Comparison of ENCODE assay signal across 11 cellular contexts in the genomic region with DNA sequence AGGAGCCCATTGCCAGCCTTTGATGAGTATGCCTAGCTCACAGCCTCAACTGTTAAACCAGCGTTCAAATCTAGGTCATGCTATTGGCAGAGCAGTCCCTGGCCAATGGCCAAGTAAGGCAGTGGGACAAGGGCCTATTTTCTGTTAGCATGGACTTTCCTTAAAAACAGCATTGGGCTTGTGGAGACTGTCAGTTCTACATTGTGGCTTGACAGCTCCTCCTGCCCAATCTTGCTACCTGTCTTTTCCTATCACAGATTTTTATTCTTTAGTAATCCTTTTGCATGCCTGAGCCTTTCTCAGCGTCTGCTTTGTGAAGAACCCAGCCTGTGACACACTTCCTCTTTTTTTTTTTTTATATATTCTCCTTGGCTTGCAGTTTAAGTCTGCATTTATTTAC. TPM values are rescaled to one million over a fixed set of nuclear protein-coding genes. Genes with fewer than 3 reads are reported as not detected.
DNase-seq lines count a peak whose midpoint lies in the region; TF ChIP-seq lines count a peak whose summit lies in the region.
"Had no signal": no experiment of that assay in that cellular context is flagged by ENCODE, and none has a peak within 500 bp of the region (broad histone marks: within the 10 kb centered on the region; RNA-seq: fewer than 3 reads in every experiment).

No MANE protein-coding gene starts in this region.

- peak overlapping the region; percentile 15 for H3K4me2 ChIP-seq in SU-DHL-6 (ENCODE audit: low read depth, low read length, poor library complexity, severe bottlenecking)
- H3K4me2 ChIP-seq in fibroblast of lung (ENCODE audit: extremely low read depth, insufficient read depth, low read length) = no peak overlapping the region

- H3K4me1 ChIP-seq in fibroblast of lung (ENCODE audit: control insufficient read depth, extremely low read depth, insufficient read depth, low read length) = no peaks in the 10 kb centered on the region

- H3K9me3 ChIP-seq in SU-DHL-6 (ENCODE audit: insufficient read depth, low read length) (no peaks in the 10 kb centered on the region), fibroblast of lung (ENCODE audit: control insufficient read depth, insufficient read depth, low read depth, low read length) (no peaks in the 10 kb centered on the region)

- H3K36me3 Mint-ChIP-seq in mesothelial cell of epicardium = peaks cover 62% of the 10 kb centered on the region

- DNase-seq in ELR (ENCODE audit: low read depth) (peak; percentile 8), fibroblast of lung (ENCODE audit: low read depth in 2 of 2) (peak; percentile 35 to 57), nucleus accumbens (lab: John Stamatoyannopoulos, UW) (peak in 40 of 56 donors; percentile 3 to 78 (median 33)), mesothelial cell of epicardium (ENCODE audit: low spot score in 2 of 2, unreplicated experiment in 2 of 2) (no peak), DMS153 (lab: John Stamatoyannopoulos, UW) (no peak), GM20000 (ENCODE audit: low spot score) (no peak)
- DNase-seq in activated CD4-positive, alpha-beta T cell treated with anti-CD3 and anti-CD28 coated beads, Interleukin-2, amount 50 U/mL, for 4 hours = no peak
- DNase-seq: activated CD4-positive, CD25-positive, alpha-beta regulatory T cell treated with anti-CD3 and anti-CD28 coated beads, Interleukin-2, amount 50 U/mL, for 72 hours; NCI-H1930 had no signal

- no peak overlapping the region for H3K4me3 Mint-ChIP-seq in mesothelial cell of epicardium

- H3K36me3 ChIP-seq in SU-DHL-6 (ENCODE audit: low read length) (peaks cover 10% of the 10 kb centered on the region; the same call in 1 of the 2 replicates), fibroblast of lung (ENCODE audit: control insufficient read depth, insufficient read depth, low read length) (peaks cover 4% of the 10 kb centered on the region)

- no peaks in the 10 kb centered on the region for H3K27me3 Mint-ChIP-seq in mesothelial cell of epicardium (ENCODE audit: low read depth)

- no peaks in the 10 kb centered on the region for H4K20me1 ChIP-seq in SU-DHL-6 (ENCODE audit: low read depth, low read length)
- H4K20me1 ChIP-seq in fibroblast of lung (ENCODE audit: control insufficient read depth, extremely low read depth, insufficient read depth, low read length) = no peaks in the 10 kb centered on the region

- H3K4me3 ChIP-seq in SU-DHL-6 (ENCODE audit: insufficient read depth, low read length, poor library complexity, severe bottlenecking) (no peak overlapping the region), fibroblast of lung (replicated peaks in 1 of 4; ENCODE audit: control extremely low read depth in 1 of 4, insufficient read depth in 1 of 4, low read depth in 3 of 4, low read length in 4 of 4) (no peak overlapping the region)
- H3K4me3 ChIP-seq: tibial nerve had no signal

- H3K9me2 ChIP-seq in SU-DHL-6 (replicated peaks; ENCODE audit: insufficient read depth, low read length) = no peaks in the 10 kb centered on the region

- peak overlapping the region; percentile 31 for H3K27ac ChIP-seq in SU-DHL-6 (ENCODE audit: low read depth, low read length)
- no peak overlapping the region for H3K27ac ChIP-seq in fibroblast of lung (ENCODE audit: insufficient read depth, low read length)
- H3K27ac ChIP-seq: tibial nerve had no signal

- no peaks in the 10 kb centered on the region for H3K27me3 ChIP-seq in SU-DHL-6 (ENCODE audit: low read length)
- no peaks in the 10 kb centered on the region for H3K27me3 ChIP-seq in fibroblast of lung (ENCODE audit: control insufficient read depth, insufficient read depth, low read length)
- H3K27me3 ChIP-seq: tibial nerve had no signal

- H3K27ac Mint-ChIP-seq in mesothelial cell of epicardium = no peak overlapping the region

- H2AFZ ChIP-seq in SU-DHL-6 (ENCODE audit: low read depth, low read length, severe bottlenecking) (peak overlapping the region; percentile 9), fibroblast of lung (ENCODE audit: low read length) (no peak overlapping the region)

- H3K4me1 Mint-ChIP-seq in mesothelial cell of epicardium = peaks cover 17% of the 10 kb centered on the region

- H3K9ac ChIP-seq in SU-DHL-6 (ENCODE audit: low read length) = 0 out of 2 replicates have a peak overlapping the region, but pooled peaks have one; percentile 1
- no peak overlapping the region for H3K9ac ChIP-seq in fibroblast of lung (ENCODE audit: insufficient read depth, low read length)

- H3F3A ChIP-seq in SU-DHL-6 (ENCODE audit: insufficient read depth) = peaks cover 6% of the 10 kb centered on the region; the same call in 1 of the 2 replicates

- H3K9me3 Mint-ChIP-seq in mesothelial cell of epicardium = peaks cover 24% of the 10 kb centered on the region

- TF ChIP-seq CTCF in SU-DHL-6 (IDR thresholded peaks at IDR 0.05; ENCODE audit: insufficient read depth, low read length, poor library complexity, severe bottlenecking) (no peak), fibroblast of lung (conservative IDR thresholded peaks at IDR 0.05 in 1 of 2, IDR thresholded peaks at IDR 0.05 in 1 of 2; ENCODE audit: low read depth in 1 of 2, low read length in 2 of 2) (no peak), mesothelial cell of epicardium (IDR thresholded peaks at IDR 0.05; ENCODE audit: unreplicated experiment) (no peak), GM20000 (IDR thresholded peaks at IDR 0.05; ENCODE audit: extremely low read depth, missing control alignments) (no peak)

- no peaks in the 10 kb centered on the region for H3K79me2 ChIP-seq in SU-DHL-6 (ENCODE audit: insufficient read depth, low read length)
- H3K79me2 ChIP-seq in fibroblast of lung (ENCODE audit: control insufficient read depth, insufficient read depth, low read length) = no peaks in the 10 kb centered on the region

RNA-seq across cellular contexts. Expression of a gene that starts 56.4 kb away (rescaled TPM):
- total RNA-seq in fibroblast of lung = 13.6 and 21.1 TPM in 2 replicates
- polyA plus RNA-seq in fibroblast of lung = 16.3 and 19.6 TPM in 2 replicates
- polyA plus RNA-seq in fibroblast of lung (2012) = 10.2 and 11.8 TPM in 2 replicates
- polyA minus RNA-seq in fibroblast of lung (ENCODE audit: low replicate concordance) = 30.7 and 37.9 TPM in 2 replicates
- 54.6 to 57.2 TPM (median 56.9 TPM) in 3 replicates for total RNA-seq in mesothelial cell of epicardium

Comparison
In these comparisons a context has a peak if more than half of its experiments do, and no peak if none do; other contexts are left out.
1. DNase-seq: peak in ELR (single experiment), fibroblast of lung (2 of 2) and nucleus accumbens (40 of 56); none in mesothelial cell of epicardium (0 of 2), activated CD4-positive, alpha-beta T cell treated with anti-CD3 and anti-CD28 coated beads, Interleukin-2, amount 50 U/mL, for 4 hours (0 of 2), DMS153 (single experiment) and GM20000 (single experiment).